ENCODE assay signal across 24 cellular contexts in the genomic region with DNA sequence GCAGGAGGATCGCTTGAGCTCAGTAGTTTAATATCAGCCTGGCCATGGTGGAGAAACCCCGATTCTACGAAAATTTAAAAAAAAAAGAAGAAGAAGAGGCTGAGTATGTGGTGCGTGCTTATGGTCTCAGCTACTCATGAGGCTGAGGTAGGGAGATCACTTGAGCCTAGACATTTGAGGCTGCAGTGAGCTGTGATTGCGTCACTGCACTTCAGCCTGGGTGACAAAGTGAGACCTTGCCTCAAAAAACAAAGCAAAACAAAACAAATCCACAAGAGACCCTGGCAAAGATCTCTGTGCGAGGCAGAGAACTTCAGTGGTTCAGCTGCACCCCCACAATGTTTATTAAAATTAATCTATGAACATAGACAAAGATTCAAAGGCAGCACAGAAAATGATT.
"Had no signal": no experiment of that assay in that cellular context is flagged by ENCODE, and none has a peak within 500 bp of the region (broad histone marks: within the 10 kb centered on the region; RNA-seq: fewer than 3 reads in every experiment).

No MANE protein-coding gene starts in this region.

- H3K9ac ChIP-seq: KMS-11 had no signal

- H3K27ac ChIP-seq: ascending aorta, body of pancreas, KMS-11, Peyer's patch, RWPE1, SJSA1 had no signal

- H3K4me3 Mint-ChIP-seq: activated CD4-positive, alpha-beta memory T cell treated with anti-CD3 and anti-CD28 coated beads for 36 hours; activated CD4-positive, alpha-beta T cell treated with anti-CD3 and anti-CD28 coated beads, Interleukin-2, amount 10 ng/mL, durations not matched to agents 24 days and 14 days; activated T-cell treated with anti-CD3 and anti-CD28 coated beads, Interleukin-2, amount 50 U/mL, for 4 hours; WTC11 had no signal

- H3K27me3 Mint-ChIP-seq: activated CD4-positive, alpha-beta memory T cell treated with anti-CD3 and anti-CD28 coated beads for 36 hours had no signal

- H3K27ac Mint-ChIP-seq: activated CD4-positive, alpha-beta memory T cell treated with anti-CD3 and anti-CD28 coated beads for 36 hours; activated CD4-positive, alpha-beta T cell treated with anti-CD3 and anti-CD28 coated beads, Interleukin-2, amount 10 ng/mL, durations not matched to agents 24 days and 14 days; WTC11 had no signal

- DNase-seq: activated CD4-positive, alpha-beta memory T cell treated with anti-CD3 and anti-CD28 coated beads for 36 hours; activated CD4-positive, alpha-beta T cell treated with anti-CD3 and anti-CD28 coated beads, Interleukin-2, amount 10 ng/mL, durations not matched to agents 24 days and 14 days; activated CD4-positive, CD25-positive, alpha-beta regulatory T cell treated with anti-CD3 and anti-CD28 coated beads, Interleukin-2, amount 50 U/mL, for 72 hours; activated CD8-positive, alpha-beta memory T cell treated with anti-CD3 and anti-CD28 coated beads for 24 hours; activated gamma-delta T cell treated with Interleukin-2 at 50 U/mL for 16 hours; activated naive CD4-positive, alpha-beta T cell treated with anti-CD3 and anti-CD28 coated beads, Interleukin-2, amount 50 U/mL, for 16 hours; activated T-cell treated with anti-CD3 and anti-CD28 coated beads, Interleukin-2, amount 50 U/mL, for 4 hours; amniotic stem cell; body of pancreas; central memory CD4-positive, alpha-beta T cell; NCI-H1048; NCI-H146; NCI-H187 treated with DMSO at 0.1 percent for 48 hours; NCI-H2081 treated with DMSO at 0.1 percent for 48 hours; NCI-H446; NCI-H524; Peyer's patch; Right ventricle myocardium superior; SW 1271 had no signal

- H3K9me3 ChIP-seq: ascending aorta, body of pancreas, Peyer's patch, SJSA1 had no signal

- H3K36me3 Mint-ChIP-seq: activated CD4-positive, alpha-beta memory T cell treated with anti-CD3 and anti-CD28 coated beads for 36 hours; WTC11 had no signal

- H3K9me3 Mint-ChIP-seq: activated CD4-positive, alpha-beta memory T cell treated with anti-CD3 and anti-CD28 coated beads for 36 hours; activated CD4-positive, alpha-beta T cell treated with anti-CD3 and anti-CD28 coated beads, Interleukin-2, amount 10 ng/mL, durations not matched to agents 24 days and 14 days; activated T-cell treated with anti-CD3 and anti-CD28 coated beads, Interleukin-2, amount 50 U/mL, for 4 hours; WTC11 had no signal

- H3K36me3 ChIP-seq: ascending aorta, Peyer's patch, SJSA1 had no signal

- H3K4me1 ChIP-seq: ascending aorta, Peyer's patch, SJSA1 had no signal

- H3K4me3 ChIP-seq: ascending aorta, body of pancreas, Peyer's patch, SJSA1 had no signal

- H3K27me3 ChIP-seq: ascending aorta, body of pancreas, Peyer's patch, SJSA1 had no signal
